Comparison of ENCODE assay signal across 16 cellular contexts in genomic region chr9:91177081-91177480, GRCh38.
DNase-seq lines count a peak whose midpoint lies in the region; ATAC-seq and TF ChIP-seq lines count a peak whose summit lies in the region.
"Had no signal": no experiment of that assay in that cellular context is flagged by ENCODE, and none has a peak within 500 bp of the region (broad histone marks: within the 10 kb centered on the region; RNA-seq: fewer than 3 reads in every experiment).

No MANE protein-coding gene starts in this region.

- H3K4me1 ChIP-seq in breast epithelium, result peaks cover 0 to 10% of the 10 kb centered on the region in 2 donors
- peaks cover 0 to 11% (median 0%) of the 10 kb centered on the region in 4 donors for H3K4me1 ChIP-seq in tibial artery
- H3K4me1 ChIP-seq: lower lobe of right lung, testis had no signal

- intact Hi-C loops in breast epithelium (cut with DNase I; ENCODE audit: low total_unique reads) (no loop called here), tibial artery (cut with DNase I; ENCODE audit: low total_unique reads) (no loop called here)

- TF ChIP-seq POLR2A in breast epithelium (IDR thresholded peaks at IDR 0.05), result no peak

- TF ChIP-seq CTCF in breast epithelium (IDR thresholded peaks at IDR 0.05), result no peak
- TF ChIP-seq CTCF in neural crest cell (conservative IDR thresholded peaks at IDR 0.05), result no peak
- no peak for TF ChIP-seq CTCF in tibial artery (IDR thresholded peaks at IDR 0.05)

- H3K4me3 Mint-ChIP-seq in IgD-negative memory B cell (peak overlapping the region in 1 of 4 donors; percentile 78), neural crest cell (no peak overlapping the region)

- H3K27me3 ChIP-seq in breast epithelium, result no peaks in the 10 kb centered on the region
- H3K27me3 ChIP-seq in tibial artery, result no peaks in the 10 kb centered on the region
- H3K27me3 ChIP-seq: testis had no signal

- ATAC-seq in HG02981 (IDR thresholded peaks at IDR 0.05; ENCODE audit: unreplicated experiment), result no peak

- H3K27ac Mint-ChIP-seq in IgD-negative memory B cell, result peak overlapping the region; percentile 39 to 87 (median 43)
- peak overlapping the region; percentile 62 for H3K27ac Mint-ChIP-seq in neural crest cell (ENCODE audit: unreplicated experiment)

- H3K36me3 ChIP-seq in breast epithelium, result no peaks in the 10 kb centered on the region
- H3K36me3 ChIP-seq in tibial artery, result no peaks in the 10 kb centered on the region
- H3K36me3 ChIP-seq: lower lobe of right lung had no signal

- H3K27ac ChIP-seq in breast epithelium, result peak overlapping the region; percentile 62 to 77
- H3K27ac ChIP-seq in tibial artery, result no peak overlapping the region
- H3K27ac ChIP-seq: lower lobe of right lung, testis had no signal

- H3K36me3 Mint-ChIP-seq in IgD-negative memory B cell (no peaks in the 10 kb centered on the region), neural crest cell (ENCODE audit: low read depth) (no peaks in the 10 kb centered on the region)

- H3K4me1 Mint-ChIP-seq in IgD-negative memory B cell (peaks cover 36 to 40% (median 38%) of the 10 kb centered on the region in 3 donors), neural crest cell (no peaks in the 10 kb centered on the region)

- H3K9me3 ChIP-seq in breast epithelium (no peaks in the 10 kb centered on the region), tibial artery (no peaks in the 10 kb centered on the region)
- H3K9me3 ChIP-seq: lower lobe of right lung, testis had no signal

- peak; percentile 1 for DNase-seq in AG08395 (ENCODE audit: low spot score)
- DNase-seq in breast epithelium (ENCODE audit: low spot score in 2 of 2), result peak in 1 of 2 donors; percentile 8
- no peak for DNase-seq in neural crest cell (ENCODE audit: low read depth, low spot score)
- no peak for DNase-seq in tibial artery
- DNase-seq in HuH-7 (ENCODE audit: low spot score), result no peak
- DNase-seq in hypothalamus (lab: John Stamatoyannopoulos, UW), result no peak
- DNase-seq: aorta; DMS153; HCEC 1CT; lower lobe of right lung; NCI-H2081 treated with DMSO at 0.1 percent for 48 hours; NK-92 treated with Interleukin-12 subunit alpha and Interleukin-12 subunit beta, amount 100 ng/mL, for 24 hours; SIG-M5; testis had no signal

- no peak overlapping the region for H3K4me3 ChIP-seq in breast epithelium
- no peak overlapping the region for H3K4me3 ChIP-seq in tibial artery
- H3K4me3 ChIP-seq: lower lobe of right lung, testis had no signal

- H3K9me3 Mint-ChIP-seq in IgD-negative memory B cell (peaks cover 1 to 7% (median 4%) of the 10 kb centered on the region in 3 donors), neural crest cell (peaks cover 9% of the 10 kb centered on the region)

- no peaks in the 10 kb centered on the region for H3K27me3 Mint-ChIP-seq in IgD-negative memory B cell
- no peaks in the 10 kb centered on the region for H3K27me3 Mint-ChIP-seq in neural crest cell (ENCODE audit: low read depth)

Comparison
In these comparisons a context has a peak if more than half of its experiments do, and no peak if none do; other contexts are left out.
1. H3K27ac ChIP-seq: peak in breast epithelium (2 of 2); none in tibial artery (0 of 2).